11 cellular contexts compared by ENCODE assay signal in the genomic region with DNA sequence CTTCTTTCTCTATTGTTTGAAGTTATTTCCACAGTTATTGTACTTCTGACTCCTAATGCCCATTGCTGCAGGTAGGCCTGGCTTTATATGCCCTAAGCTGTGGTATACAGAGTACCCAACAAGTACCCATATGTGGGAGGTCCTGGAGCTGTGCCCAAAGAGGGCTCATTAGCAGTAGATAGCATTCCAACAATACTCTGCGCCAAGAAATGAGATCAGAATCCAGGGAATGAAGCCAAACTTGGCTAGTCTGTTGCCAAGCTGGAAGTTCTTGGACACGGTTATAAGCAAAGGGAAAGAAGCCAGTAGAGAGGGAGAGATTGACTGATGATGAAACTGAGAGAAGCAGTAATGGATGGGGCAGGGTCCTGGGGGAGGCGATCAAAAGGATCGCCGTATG. TPM values are rescaled to one million over a fixed set of nuclear protein-coding genes. Genes with fewer than 3 reads are reported as not detected.
DNase-seq lines count a peak whose midpoint lies in the region; ATAC-seq and TF ChIP-seq lines count a peak whose summit lies in the region.
"Had no signal": no experiment of that assay in that cellular context is flagged by ENCODE, and none has a peak within 500 bp of the region (broad histone marks: within the 10 kb centered on the region; RNA-seq: fewer than 3 reads in every experiment).

No MANE protein-coding gene starts in this region.

- no peak for TF ChIP-seq RAD21 in SK-N-SH (IDR thresholded peaks at IDR 0.05; ENCODE audit: low read length)

- no peak for TF ChIP-seq CTCF in SK-N-SH (IDR thresholded peaks at IDR 0.05)
- TF ChIP-seq CTCF in MM.1S (IDR thresholded peaks at IDR 0.05; ENCODE audit: low read length) = no peak

- WGBS in SK-N-SH (ENCODE audit: low lambda C conversion rate) = 38% methylated on average over 5 of the region's 5 CpGs

- TF ChIP-seq EP300 in SK-N-SH (IDR thresholded peaks at IDR 0.05; ENCODE audit: borderline replicate concordance in 1 of 2, low read depth in 1 of 2, low read length in 1 of 2) = no peak

- no peak overlapping the region for H3K4me3 ChIP-seq in SK-N-SH (ENCODE audit: low read depth in 2 of 2, low read length in 1 of 2)
- no peak overlapping the region for H3K4me3 ChIP-seq in MM.1S (ENCODE audit: low read length)

- H4K20me1 ChIP-seq in SK-N-SH (ENCODE audit: insufficient read depth) = no peaks in the 10 kb centered on the region
- H4K20me1 ChIP-seq in MM.1S (ENCODE audit: insufficient read depth, low read length) = no peaks in the 10 kb centered on the region

- H3K27ac ChIP-seq in SK-N-SH (ENCODE audit: low read depth in 2 of 2, low read length in 1 of 2) (no peak overlapping the region), MM.1S (ENCODE audit: low read length) (no peak overlapping the region)

- POLR2A ChIA-PET in SK-N-SH (lab: Yijun Ruan, JAX) = no interaction called here
- POLR2A ChIA-PET in HEK293T (lab: Yijun Ruan, JAX) = no interaction called here

- intact Hi-C loops in posterior cingulate gyrus (cut with DNase I) = no loop called here

- H3K9me3 ChIP-seq in SK-N-SH (peaks cover 5% of the 10 kb centered on the region; the same call in 1 of the 2 replicates), MM.1S (replicated peaks; ENCODE audit: insufficient read depth, low read length) (no peaks in the 10 kb centered on the region)

- H3K4me1 ChIP-seq in SK-N-SH (ENCODE audit: control insufficient read depth in 1 of 2, insufficient read depth in 2 of 2, low read depth in 1 of 2, low read length in 1 of 2) (no peaks in the 10 kb centered on the region; a peak in 2 of 4 replicates), MM.1S (ENCODE audit: low read length) (no peaks in the 10 kb centered on the region)

- no peaks in the 10 kb centered on the region for H3F3A ChIP-seq in SK-N-SH (replicated peaks; ENCODE audit: insufficient read depth)
- H3F3A ChIP-seq in MM.1S (ENCODE audit: insufficient read depth, low read length) = no peaks in the 10 kb centered on the region

- no peaks in the 10 kb centered on the region for H3K79me2 ChIP-seq in SK-N-SH (ENCODE audit: insufficient read depth)
- no peaks in the 10 kb centered on the region for H3K79me2 ChIP-seq in MM.1S (ENCODE audit: low read length)

- no peaks in the 10 kb centered on the region for H3K27me3 ChIP-seq in SK-N-SH (ENCODE audit: insufficient read depth)
- no peaks in the 10 kb centered on the region for H3K27me3 ChIP-seq in MM.1S (replicated peaks; ENCODE audit: insufficient read depth, low read length)

- H3K9ac ChIP-seq in SK-N-SH = no peak overlapping the region
- no peak overlapping the region for H3K9ac ChIP-seq in MM.1S (ENCODE audit: low read length)

- H3K4me2 ChIP-seq in SK-N-SH (0 out of 2 replicates have a peak overlapping the region, but pooled peaks have one; percentile 14), MM.1S (ENCODE audit: low read depth, low read length) (no peak overlapping the region)

- H3K9me2 ChIP-seq in SK-N-SH (no peaks in the 10 kb centered on the region), MM.1S (replicated peaks; ENCODE audit: insufficient read depth, low read length) (no peaks in the 10 kb centered on the region)

- no peaks in the 10 kb centered on the region for H3K36me3 ChIP-seq in SK-N-SH (replicated peaks in 1 of 2; ENCODE audit: control insufficient read depth in 1 of 2, insufficient read depth in 2 of 2, low read length in 1 of 2)
- no peaks in the 10 kb centered on the region for H3K36me3 ChIP-seq in MM.1S (replicated peaks; ENCODE audit: insufficient read depth, low read length)

- CTCF ChIA-PET in SK-N-SH (lab: Yijun Ruan, JAX) (no interaction called here), HEK293T (lab: Yijun Ruan, JAX) (no interaction called here)

- DNase-seq in EH (ENCODE audit: low read depth) (peak; percentile 89), SK-N-SH (no peak), glomerular visceral epithelial cell (ENCODE audit: extremely low spot score) (peak; percentile 93), posterior cingulate gyrus (peak; percentile 44 to 91 (median 68)), MM.1S (no peak), HEK293T (ENCODE audit: extremely low spot score) (no peak)
- DNase-seq: activated B cell treated with CpG ODN at 0.5 μM for 24 hours; H7; stimulated activated naive B cell treated with anti-CD40 and anti-IgM and Interleukin-4, amounts not matched to agents 10 μg/mL and 1 μg/mL and 100 μg/mL, for 72 hours had no signal

- no peak overlapping the region for H2AFZ ChIP-seq in SK-N-SH (ENCODE audit: low read depth)
- H2AFZ ChIP-seq in MM.1S (ENCODE audit: low read length) = no peak overlapping the region

- ATAC-seq in GM18867 (IDR thresholded peaks at IDR 0.05; ENCODE audit: unreplicated experiment) (no peak), HG02885 (IDR thresholded peaks at IDR 0.05; ENCODE audit: poor library complexity, unreplicated experiment) (no peak)
- ATAC-seq: stimulated activated naive B cell treated with anti-CD40 and anti-IgM and Interleukin-4, amounts not matched to agents 10 μg/mL and 1 μg/mL and 100 μg/mL, for 72 hours had no signal

TF ChIP-seq in SK-N-SH, 30 proteins besides CTCF, POLR2A, EP300 and RAD21:
- TF ChIP-seq GABPA (IDR thresholded peaks at IDR 0.05; ENCODE audit: low read depth) (no peak), FOSL2 (IDR thresholded peaks at IDR 0.05; ENCODE audit: borderline replicate concordance, low read depth) (0 out of 2 replicates have a peak, but pooled peaks have one; percentile 13), TCF12 (IDR thresholded peaks at IDR 0.05) (peak; percentile 46), POLR2AphosphoS5 (IDR thresholded peaks at IDR 0.05; ENCODE audit: low read depth, low read length) (peak; percentile 23; the same call in 1 of the 2 replicates), NFIC (IDR thresholded peaks at IDR 0.05; ENCODE audit: borderline replicate concordance) (peak; percentile 98)
TF ChIP-seq in SK-N-SH: peak in this region for 4.

TF ChIP-seq in HEK293T, 16 proteins besides CTCF, POLR2A, EP300 and RAD21:
- TF ChIP-seq ARNT (IDR thresholded peaks at IDR 0.05) (no peak), BHLHE40 (IDR thresholded peaks at IDR 0.05; ENCODE audit: borderline replicate concordance) (no peak)

RNA-seq across cellular contexts. Expression of a gene that starts 29.7 kb away (rescaled TPM):
- polyA plus RNA-seq in SK-N-SH (2012; rRNA removed) = 2.6 and 3.3 TPM in 2 replicates
- polyA plus RNA-seq in SK-N-SH (2012; cell fraction: cytosol; rRNA removed) = 3.1 and 3.7 TPM in 2 replicates
- polyA plus RNA-seq in SK-N-SH (2012; cell fraction: nucleus; rRNA removed) = 2.0 and 4.8 TPM in 2 replicates

Comparison
In these comparisons a context has a peak if more than half of its experiments do, and no peak if none do; other contexts are left out.
1. DNase-seq: peak in EH (single experiment), glomerular visceral epithelial cell (single experiment) and posterior cingulate gyrus (10 of 10); none in SK-N-SH (single experiment), MM.1S (single experiment) and HEK293T (single experiment).